ENCODE assay signal across 14 cellular contexts in genomic region chr17:9290226-9290613, GRCh38.
DNase-seq lines count a peak whose midpoint lies in the region; ATAC-seq lines count a peak whose summit lies in the region.
"Had no signal": no experiment of that assay in that cellular context is flagged by ENCODE, and none has a peak within 500 bp of the region (broad histone marks: within the 10 kb centered on the region; RNA-seq: fewer than 3 reads in every experiment).

No MANE protein-coding gene starts in this region.

- peaks cover 21% of the 10 kb centered on the region; the same call in 1 of the 2 replicates for H4K20me1 ChIP-seq in BLaER1

- H3K4me3 ChIP-seq in BLaER1: no peak overlapping the region
- H3K4me3 ChIP-seq in CD4-positive, CD25-positive, alpha-beta regulatory T cell (ENCODE audit: low read depth, low read length): peak overlapping the region; percentile 6
- no peak overlapping the region for H3K4me3 ChIP-seq in esophagus (ENCODE audit: low read depth in 1 of 2, low read length in 2 of 2)
- H3K4me3 ChIP-seq: esophagus muscularis mucosa, vagina had no signal

- H3K9ac ChIP-seq in BLaER1: no peak overlapping the region

- H3K27ac ChIP-seq in BLaER1: no peak overlapping the region
- H3K27ac ChIP-seq in CD4-positive, CD25-positive, alpha-beta regulatory T cell (ENCODE audit: insufficient read depth, low read length, poor library complexity, severe bottlenecking): no peak overlapping the region
- H3K27ac ChIP-seq in esophagus (ENCODE audit: low read depth in 2 of 2, low read length in 1 of 2): peak overlapping the region; percentile 17 to 69
- H3K27ac ChIP-seq: vagina had no signal

- peak in 1 of 2 donors; percentile 22 for ATAC-seq in CD4-positive, CD25-positive, alpha-beta regulatory T cell (ENCODE audit: low read depth in 2 of 2)
- ATAC-seq in activated T-cell treated with anti-CD3 and anti-CD28 coated beads, Interleukin-2, amount 50 U/mL, for 4 hours: no peak
- ATAC-seq: left colon had no signal

- no peaks in the 10 kb centered on the region for H3K9me3 ChIP-seq in BLaER1
- no peaks in the 10 kb centered on the region for H3K9me3 ChIP-seq in CD4-positive, CD25-positive, alpha-beta regulatory T cell (ENCODE audit: control insufficient read depth in 2 of 2, low read length in 2 of 2)
- no peaks in the 10 kb centered on the region for H3K9me3 ChIP-seq in esophagus (ENCODE audit: control insufficient read depth in 2 of 2, insufficient read depth in 1 of 2, low read depth in 1 of 2, low read length in 1 of 2)
- H3K9me3 ChIP-seq: esophagus muscularis mucosa, vagina had no signal

- peak overlapping the region; percentile 32 for H3K4me2 ChIP-seq in BLaER1

- no peaks in the 10 kb centered on the region for H3K27me3 Mint-ChIP-seq in CD4-positive, CD25-positive, alpha-beta regulatory T cell
- no peaks in the 10 kb centered on the region for H3K27me3 Mint-ChIP-seq in activated T-cell treated with anti-CD3 and anti-CD28 coated beads, Interleukin-2, amount 50 U/mL, for 4 hours (ENCODE audit: low read depth)

- H3K9me3 Mint-ChIP-seq in CD4-positive, CD25-positive, alpha-beta regulatory T cell: no peaks in the 10 kb centered on the region
- H3K9me3 Mint-ChIP-seq in activated T-cell treated with anti-CD3 and anti-CD28 coated beads, Interleukin-2, amount 50 U/mL, for 4 hours: no peaks in the 10 kb centered on the region
- H3K9me3 Mint-ChIP-seq: natural killer cell had no signal

- H3K27ac Mint-ChIP-seq in CD4-positive, CD25-positive, alpha-beta regulatory T cell: peak overlapping the region in 2 of 3 donors; percentile 18 to 73

- peaks cover 11 to 28% (median 24%) of the 10 kb centered on the region in 4 donors for H3K4me1 Mint-ChIP-seq in CD4-positive, CD25-positive, alpha-beta regulatory T cell
- H3K4me1 Mint-ChIP-seq in activated T-cell treated with anti-CD3 and anti-CD28 coated beads, Interleukin-2, amount 50 U/mL, for 4 hours (ENCODE audit: low read depth): peaks cover 41% of the 10 kb centered on the region

- H3K4me3 Mint-ChIP-seq in CD4-positive, CD25-positive, alpha-beta regulatory T cell: peak overlapping the region in 1 of 4 donors; percentile 32
- H3K4me3 Mint-ChIP-seq in activated T-cell treated with anti-CD3 and anti-CD28 coated beads, Interleukin-2, amount 50 U/mL, for 4 hours: peak overlapping the region; percentile 12
- H3K4me3 Mint-ChIP-seq: natural killer cell had no signal

- peaks cover 20% of the 10 kb centered on the region for H3K36me3 Mint-ChIP-seq in CD4-positive, CD25-positive, alpha-beta regulatory T cell
- H3K36me3 Mint-ChIP-seq in activated T-cell treated with anti-CD3 and anti-CD28 coated beads, Interleukin-2, amount 50 U/mL, for 4 hours (ENCODE audit: insufficient read depth): no peaks in the 10 kb centered on the region
- H3K36me3 Mint-ChIP-seq: natural killer cell had no signal

- peaks cover 27% of the 10 kb centered on the region for H3K4me1 ChIP-seq in BLaER1
- peaks cover 4% of the 10 kb centered on the region for H3K4me1 ChIP-seq in CD4-positive, CD25-positive, alpha-beta regulatory T cell (ENCODE audit: control insufficient read depth, insufficient read depth, low read length, poor library complexity, severe bottlenecking)
- peaks cover 0 to 2% of the 10 kb centered on the region in 2 donors for H3K4me1 ChIP-seq in esophagus (ENCODE audit: control insufficient read depth in 2 of 2, insufficient read depth in 2 of 2, low read length in 1 of 2)

- H3K27me3 ChIP-seq in BLaER1: no peaks in the 10 kb centered on the region
- H3K27me3 ChIP-seq in CD4-positive, CD25-positive, alpha-beta regulatory T cell (ENCODE audit: control insufficient read depth, insufficient read depth, low read length): no peaks in the 10 kb centered on the region
- no peaks in the 10 kb centered on the region for H3K27me3 ChIP-seq in esophagus (ENCODE audit: control insufficient read depth in 1 of 2, insufficient read depth in 2 of 2, low read length in 2 of 2)
- H3K27me3 ChIP-seq: esophagus muscularis mucosa, vagina had no signal

- 64 to 74% methylated on average over 7 of the region's 7 CpGs for WGBS in esophagus, 2 donors

- H3K36me3 ChIP-seq in BLaER1 (no peaks in the 10 kb centered on the region), esophagus (ENCODE audit: control insufficient read depth in 2 of 2, insufficient read depth in 2 of 2, low read length in 1 of 2) (no peaks in the 10 kb centered on the region)
- no peaks in the 10 kb centered on the region for H3K36me3 ChIP-seq in CD4-positive, CD25-positive, alpha-beta regulatory T cell (ENCODE audit: control insufficient read depth, insufficient read depth, low read length)
- H3K36me3 ChIP-seq: esophagus muscularis mucosa, vagina had no signal

- no peak for DNase-seq in CD4-positive, CD25-positive, alpha-beta regulatory T cell
- DNase-seq in activated T-cell treated with anti-CD3 and anti-CD28 coated beads, Interleukin-2, amount 50 U/mL, for 4 hours: no peak
- DNase-seq in iPS-NIHi11 (ENCODE audit: low spot score): no peak
- no peak for DNase-seq in NCI-H2227 (lab: John Stamatoyannopoulos, UW; ENCODE audit: unreplicated experiment)
- DNase-seq in central memory CD4-positive, alpha-beta T cell: no peak
- DNase-seq: activated CD4-positive, alpha-beta T cell treated with anti-CD3 and anti-CD28 coated beads for 1 hour; left colon; natural killer cell; NCI-H526; SW 1271 had no signal

Comparison
In these comparisons a context has a peak if more than half of its experiments do, and no peak if none do; other contexts are left out.
1. H3K27ac ChIP-seq: peak in esophagus (2 of 2); none in BLaER1 (single experiment) and CD4-positive, CD25-positive, alpha-beta regulatory T cell (single experiment).